8 cellular contexts compared by ENCODE assay signal in the genomic region with DNA sequence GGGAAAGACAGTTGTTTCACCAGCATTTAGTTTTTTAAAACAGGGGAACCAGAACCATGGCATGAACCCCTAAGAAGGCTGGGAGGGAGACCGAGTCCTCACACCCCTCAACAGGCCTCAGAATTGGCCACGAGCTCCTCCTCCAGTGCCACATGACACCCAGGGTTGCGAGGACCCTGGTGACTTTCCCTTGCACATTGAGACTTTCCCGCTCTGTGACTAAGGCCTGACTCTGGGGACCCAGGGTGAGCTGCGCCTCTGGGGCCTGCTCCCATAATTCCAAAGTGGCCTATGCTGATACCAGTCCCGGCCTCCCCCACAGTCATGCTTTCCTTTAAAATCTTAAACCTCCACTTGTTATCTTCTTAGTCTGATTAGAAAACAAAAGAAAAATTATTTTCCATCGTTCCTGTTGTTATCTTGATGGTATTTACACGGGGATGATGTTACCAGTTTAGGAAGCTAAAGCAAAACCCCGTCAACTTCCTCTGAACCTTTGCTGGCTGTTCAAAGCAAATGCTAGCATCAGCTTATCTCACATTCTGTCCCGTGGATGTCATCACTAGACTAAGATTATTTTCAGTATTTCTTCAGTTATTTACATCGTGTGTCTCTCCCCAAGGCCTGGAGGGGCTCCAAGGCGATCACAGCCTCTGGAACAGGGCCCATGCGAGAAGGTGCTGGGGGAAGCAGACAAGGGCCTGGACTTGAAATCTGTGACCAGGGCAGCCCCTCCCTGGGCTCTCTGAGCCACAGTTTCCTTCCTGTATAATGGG. TPM values are rescaled to one million over a fixed set of nuclear protein-coding genes. Genes with fewer than 3 reads are reported as not detected.
DNase-seq lines count a peak whose midpoint lies in the region; ATAC-seq and TF ChIP-seq lines count a peak whose summit lies in the region.

No MANE protein-coding gene starts in this region.

- H4K20me1 ChIP-seq in OCI-LY7 (ENCODE audit: insufficient read depth, low read length), result no peaks in the 10 kb centered on the region

- TF ChIP-seq POLR2A in adrenal gland (IDR thresholded peaks at IDR 0.05), result no peak
- no peak for TF ChIP-seq POLR2A in right lobe of liver (IDR thresholded peaks at IDR 0.05)

- H3K4me3 Mint-ChIP-seq in stimulated activated naive B cell treated with anti-CD40 and anti-IgM and Interleukin-4, amounts not matched to agents 10 μg/mL and 1 μg/mL and 100 μg/mL, for 72 hours, result peak overlapping the region; percentile 5 to 71

- H3K4me1 ChIP-seq in OCI-LY7 (ENCODE audit: insufficient read depth, low read length, poor library complexity, severe bottlenecking), result peaks cover 88% of the 10 kb centered on the region
- peaks cover 75 to 100% of the 10 kb centered on the region in 2 donors for H3K4me1 ChIP-seq in adrenal gland (replicated peaks in 1 of 2)
- peaks cover 3 to 71% (median 25%) of the 10 kb centered on the region in 4 donors for H3K4me1 ChIP-seq in right lobe of liver

- H3K4me1 Mint-ChIP-seq in stimulated activated naive B cell treated with anti-CD40 and anti-IgM and Interleukin-4, amounts not matched to agents 10 μg/mL and 1 μg/mL and 100 μg/mL, for 72 hours, result peaks cover 89 to 100% of the 10 kb centered on the region in 2 donors

- WGBS in adrenal gland, 4 donors, result 11 to 22% (median 13%) methylated on average over 11 to 13 of the region's 13 CpGs
- 46% methylated on average over 9 of the region's 13 CpGs for whole genome bisulfite sequencing in right lobe of liver (ENCODE audit: insufficient coverage, low coverage, low lambda C conversion rate, missing lambda C conversion rate)

- H3K79me2 ChIP-seq in OCI-LY7 (ENCODE audit: insufficient read depth, low read depth, low read length), result peaks cover 5% of the 10 kb centered on the region; the same call in 1 of the 2 replicates

- TF ChIP-seq CTCF in OCI-LY7 (conservative IDR thresholded peaks at IDR 0.05; ENCODE audit: low read length), result no peak
- TF ChIP-seq CTCF in adrenal gland (IDR thresholded peaks at IDR 0.05), result peak in 2 of 6 experiments; percentile 5 to 7
- TF ChIP-seq CTCF in right lobe of liver (IDR thresholded peaks at IDR 0.05), result no peak

- H3K36me3 ChIP-seq in OCI-LY7 (ENCODE audit: insufficient read depth, low read length), result peaks cover 94% of the 10 kb centered on the region
- H3K36me3 ChIP-seq in adrenal gland (replicated peaks in 1 of 2), result peaks cover 0 to 15% of the 10 kb centered on the region in 2 donors
- H3K36me3 ChIP-seq in right lobe of liver, result no peaks in the 10 kb centered on the region

- peak overlapping the region; percentile 14 for H3K27ac ChIP-seq in OCI-LY7 (ENCODE audit: low read depth, low read length, poor library complexity, severe bottlenecking)
- H3K27ac ChIP-seq in adrenal gland, result peak overlapping the region; percentile 94 to 98 (median 95)
- H3K27ac ChIP-seq in right lobe of liver, result peak overlapping the region; percentile 50 to 81 (median 74)

- H3K27me3 ChIP-seq in adrenal gland (no peaks in the 10 kb centered on the region), right lobe of liver (no peaks in the 10 kb centered on the region)

- POLR2A ChIA-PET in OCI-LY7 (lab: Charles Lee), result no interaction called here

- peaks cover 32 to 67% of the 10 kb centered on the region in 2 donors for H3K36me3 Mint-ChIP-seq in stimulated activated naive B cell treated with anti-CD40 and anti-IgM and Interleukin-4, amounts not matched to agents 10 μg/mL and 1 μg/mL and 100 μg/mL, for 72 hours

- H3K27me3 Mint-ChIP-seq in stimulated activated naive B cell treated with anti-CD40 and anti-IgM and Interleukin-4, amounts not matched to agents 10 μg/mL and 1 μg/mL and 100 μg/mL, for 72 hours, result no peaks in the 10 kb centered on the region

- H3K4me3 ChIP-seq in OCI-LY7 (ENCODE audit: low read depth, low read length, poor library complexity, severe bottlenecking) (no peak overlapping the region), adrenal gland (no peak overlapping the region), right lobe of liver (no peak overlapping the region)

- no peaks in the 10 kb centered on the region for H3K9me3 Mint-ChIP-seq in stimulated activated naive B cell treated with anti-CD40 and anti-IgM and Interleukin-4, amounts not matched to agents 10 μg/mL and 1 μg/mL and 100 μg/mL, for 72 hours

- H3K9me2 ChIP-seq in OCI-LY7 (ENCODE audit: insufficient read depth, low read length), result no peaks in the 10 kb centered on the region

- no TSS peak for BruUV-seq in OCI-LY7 (replicated peaks; lab: Mats Ljungman, UMichigan)

- CTCF ChIA-PET in OCI-LY7 (lab: Charles Lee; ENCODE audit: unreplicated experiment), result no interaction called here

- no peaks in the 10 kb centered on the region for H3K9me3 ChIP-seq in OCI-LY7 (ENCODE audit: low read length)
- no peaks in the 10 kb centered on the region for H3K9me3 ChIP-seq in adrenal gland (replicated peaks in 1 of 3)
- H3K9me3 ChIP-seq in right lobe of liver, result no peaks in the 10 kb centered on the region

- no peak overlapping the region for H3K4me2 ChIP-seq in OCI-LY7 (ENCODE audit: low read length)

- intact Hi-C loops in OCI-LY7 (cut with micrococcal nuclease; ENCODE audit: unreplicated experiment), result no loop called here
- intact Hi-C loops in adrenal gland (cut with DNase I), result loop anchor here in 1 of 2 donors (5.0 kb wide), 1 partner anchor 35 kb away; no protein-coding TSS in a partner anchor
- intact Hi-C loops in right lobe of liver (cut with DNase I), result no loop called here

- H2AFZ ChIP-seq in OCI-LY7 (ENCODE audit: low read length), result no peak overlapping the region

- H3K27ac Mint-ChIP-seq in stimulated activated naive B cell treated with anti-CD40 and anti-IgM and Interleukin-4, amounts not matched to agents 10 μg/mL and 1 μg/mL and 100 μg/mL, for 72 hours, result peak overlapping the region; percentile 98

- no peak for DNase-seq in OCI-LY7 (ENCODE audit: low spot score)
- DNase-seq in adrenal gland, result peak; percentile 82 to 92 (median 88)
- peak in 2 of 3 donors; percentile 71 to 75 for DNase-seq in right lobe of liver
- no peak for DNase-seq in stimulated activated naive B cell treated with anti-CD40 and anti-IgM and Interleukin-4, amounts not matched to agents 10 μg/mL and 1 μg/mL and 100 μg/mL, for 72 hours
- no peak for DNase-seq in KG1 (lab: John Stamatoyannopoulos, UW)

- ATAC-seq in right lobe of liver (peak; percentile 13 to 32 (median 22)), GM19455 (IDR thresholded peaks at IDR 0.05; ENCODE audit: unreplicated experiment) (no peak), GM19351 (IDR thresholded peaks at IDR 0.05; ENCODE audit: unreplicated experiment) (no peak), HG02588 (IDR thresholded peaks at IDR 0.05; ENCODE audit: unreplicated experiment) (no peak)
- ATAC-seq in stimulated activated naive B cell treated with anti-CD40 and anti-IgM and Interleukin-4, amounts not matched to agents 10 μg/mL and 1 μg/mL and 100 μg/mL, for 72 hours (replicated peaks), result no peak

RNA-seq across cellular contexts. Expression of a gene that starts 42.1 kb away (rescaled TPM):
- total RNA-seq in OCI-LY7 (2014; rRNA removed; shearing (Covaris generic)), result 37.6 and 56.6 TPM in 2 replicates
- total RNA-seq in OCI-LY7 (2022) (50.5 and 58.5 TPM in 2 replicates), adrenal gland (10 to 100 TPM; 37.7 to 90.9 (median 82.3) TPM), right lobe of liver (10 to 100 TPM in 1 of 6 experiments, 1 to 10 TPM in 5; 4.4 to 10.8 (median 4.8) TPM)
- 10 to 100 TPM; 15.1 to 56.7 (median 17.8) TPM for polyA plus RNA-seq in adrenal gland

Comparison
In these comparisons a context has a peak if more than half of its experiments do, and no peak if none do; other contexts are left out.
1. DNase-seq: peak in adrenal gland (7 of 7) and right lobe of liver (2 of 3); none in OCI-LY7 (single experiment), stimulated activated naive B cell treated with anti-CD40 and anti-IgM and Interleukin-4, amounts not matched to agents 10 μg/mL and 1 μg/mL and 100 μg/mL, for 72 hours (single experiment) and KG1 (single experiment).
2. H3K27ac ChIP-seq: peak in every context shown above with its lines; median percentile 95 in adrenal gland; 74 in right lobe of liver; 14 in OCI-LY7.
3. ATAC-seq: peak in right lobe of liver (4 of 4); none in stimulated activated naive B cell treated with anti-CD40 and anti-IgM and Interleukin-4, amounts not matched to agents 10 μg/mL and 1 μg/mL and 100 μg/mL, for 72 hours (0 of 2), GM19455 (single experiment), GM19351 (single experiment) and HG02588 (single experiment).